In genomic region chr3:64365877-64366276, GRCh38 we compare ENCODE assay signal across 8 cellular contexts.
"Had no signal": no experiment of that assay in that cellular context is flagged by ENCODE, and none has a peak within 500 bp of the region (broad histone marks: within the 10 kb centered on the region; RNA-seq: fewer than 3 reads in every experiment).

No MANE protein-coding gene starts in this region.

- H3K27ac ChIP-seq: GM23248, KMS-11 had no signal

- DNase-seq: GM23248, GOT3, H9, HCEC 1CT, KBM-7 had no signal

- H3K4me2 ChIP-seq: KMS-11 had no signal

- FAIRE-seq: H54, HTR-8/SVneo had no signal

- H3K9ac ChIP-seq: GM23248, KMS-11 had no signal

- H3K4me3 ChIP-seq: GM23248 had no signal

- H2AFZ ChIP-seq: GM23248 had no signal
